In the genomic region with DNA sequence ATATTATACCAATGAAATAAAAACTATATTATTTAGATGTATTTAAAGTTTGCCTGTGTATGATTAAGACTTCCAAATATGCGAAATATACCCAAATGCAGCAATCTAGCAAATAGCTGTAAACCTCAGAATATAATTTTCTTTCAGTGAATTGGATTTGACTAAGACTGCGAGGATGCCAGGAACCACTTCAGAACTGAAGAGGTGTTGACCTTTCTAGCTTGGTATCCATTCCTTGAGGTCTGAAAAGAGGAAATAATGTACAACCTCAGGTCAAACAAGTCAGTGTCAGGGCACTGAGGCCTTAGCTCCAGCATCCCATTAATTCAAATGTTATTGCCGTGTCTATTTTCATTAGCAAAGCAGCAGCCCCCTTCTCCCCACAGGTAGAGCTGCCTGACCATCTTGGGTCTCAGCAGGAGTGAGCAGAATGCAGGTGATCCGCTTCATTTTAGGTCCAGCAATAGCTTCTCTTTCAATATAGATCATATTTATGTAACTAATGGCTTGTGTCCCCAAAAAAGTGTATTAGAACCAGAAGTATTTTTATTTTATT, we compare ENCODE assay signal across 33 cellular contexts.
DNase-seq lines count a peak whose midpoint lies in the region; ATAC-seq and TF ChIP-seq lines count a peak whose summit lies in the region.
"Had no signal": no experiment of that assay in that cellular context is flagged by ENCODE, and none has a peak within 500 bp of the region (broad histone marks: within the 10 kb centered on the region; RNA-seq: fewer than 3 reads in every experiment).

No MANE protein-coding gene starts in this region.

- peaks cover 5% of the 10 kb centered on the region for H3K36me3 Mint-ChIP-seq in nephron progenitor cell (ENCODE audit: low read depth)

- peak overlapping the region; percentile 64 for H3K27ac Mint-ChIP-seq in nephron progenitor cell
- H3K27ac Mint-ChIP-seq: activated CD4-positive, alpha-beta T cell treated with anti-CD3 and anti-CD28 coated beads for 36 hours; activated CD8-positive, alpha-beta T cell treated with anti-CD3 and anti-CD28 coated beads for 36 hours; activated naive CD4-positive, alpha-beta T cell treated with anti-CD3 and anti-CD28 coated beads for 36 hours; activated T-helper 1 cell treated with anti-CD3 and anti-CD28 coated beads, Interleukin-12 subunit alpha, Interleukin-12 subunit beta, Interleukin-2, Interleukin-4 antibody, amounts not matched to agents 30 ng/mL and 10 ng/mL and 1 ng/mL, durations not matched to agents 14 hours and 24 hours and 36 hours; H9; T-helper 2 cell treated with Interferon-gamma antibody and Interleukin-4, amounts not matched to agents 5 μg/mL and 100 μg/mL, for 36 hours had no signal

- no peaks in the 10 kb centered on the region for H3K9me3 Mint-ChIP-seq in nephron progenitor cell
- H3K9me3 Mint-ChIP-seq: activated CD8-positive, alpha-beta T cell treated with anti-CD3 and anti-CD28 coated beads for 36 hours; activated naive CD4-positive, alpha-beta T cell treated with anti-CD3 and anti-CD28 coated beads for 36 hours; activated T-helper 1 cell treated with anti-CD3 and anti-CD28 coated beads, Interleukin-12 subunit alpha, Interleukin-12 subunit beta, Interleukin-2, Interleukin-4 antibody, amounts not matched to agents 30 ng/mL and 10 ng/mL and 1 ng/mL, durations not matched to agents 14 hours and 24 hours and 36 hours; H9; naive thymus-derived CD8-positive, alpha-beta T cell; T-helper 2 cell treated with Interferon-gamma antibody and Interleukin-4, amounts not matched to agents 5 μg/mL and 100 μg/mL, for 36 hours had no signal

- in situ Hi-C loops in GM23248 (cut with MboI), result no loop called here

- H3K27ac ChIP-seq in GM23248 (no peak overlapping the region), adrenal gland (no peak overlapping the region)
- H3K27ac ChIP-seq: cardiac muscle cell, gastrocnemius medialis, lower lobe of right lung, psoas muscle had no signal

- no peaks in the 10 kb centered on the region for H3K9me2 ChIP-seq in GM23248 (ENCODE audit: insufficient read depth)

- TF ChIP-seq CTCF in nephron progenitor cell (IDR thresholded peaks at IDR 0.05), result no peak
- TF ChIP-seq CTCF in adrenal gland (IDR thresholded peaks at IDR 0.05), result no peak

- H3K9me3 ChIP-seq in GM23248 (ENCODE audit: low read depth), result no peaks in the 10 kb centered on the region
- H3K9me3 ChIP-seq in adrenal gland (replicated peaks in 1 of 3), result no peaks in the 10 kb centered on the region
- H3K9me3 ChIP-seq: gastrocnemius medialis, lower lobe of right lung, psoas muscle had no signal

- WGBS in GM23248 (ENCODE audit: low coverage in 1 of 2, low lambda C conversion rate in 2 of 2, missing lambda C conversion rate in 2 of 2), 2 experiments, result 97 to 98% methylated on average over 4 of the region's 4 CpGs
- 96 to 98% (median 97%) methylated on average over 4 of the region's 4 CpGs for WGBS in adrenal gland, 4 donors

- peak overlapping the region; percentile 19 for H3K4me2 ChIP-seq in GM23248 (ENCODE audit: unreplicated experiment)

- no peak overlapping the region for H3K4me3 ChIP-seq in GM23248
- H3K4me3 ChIP-seq in adrenal gland, result no peak overlapping the region
- H3K4me3 ChIP-seq: cardiac muscle cell, gastrocnemius medialis, lower lobe of right lung, psoas muscle had no signal

- H3K36me3 ChIP-seq in GM23248 (ENCODE audit: low read depth) (no peaks in the 10 kb centered on the region), adrenal gland (replicated peaks in 1 of 2) (no peaks in the 10 kb centered on the region)
- H3K36me3 ChIP-seq: cardiac muscle cell, gastrocnemius medialis, lower lobe of right lung had no signal

- H4K20me1 ChIP-seq in GM23248 (ENCODE audit: insufficient read depth), result no peaks in the 10 kb centered on the region

- ATAC-seq in GM19395 (IDR thresholded peaks at IDR 0.05; ENCODE audit: unreplicated experiment) (no peak), GM21526 (IDR thresholded peaks at IDR 0.05; ENCODE audit: low FRiP score, unreplicated experiment) (no peak)
- ATAC-seq: activated CD4-positive, alpha-beta T cell treated with anti-CD3 and anti-CD28 coated beads for 36 hours; activated CD8-positive, alpha-beta T cell treated with anti-CD3 and anti-CD28 coated beads for 36 hours; esophagus mucosa; gastrocnemius medialis; HepG2; naive thymus-derived CD8-positive, alpha-beta T cell; psoas muscle; Right ventricle myocardium inferior had no signal

- no peaks in the 10 kb centered on the region for H3F3A ChIP-seq in GM23248 (ENCODE audit: insufficient read depth)

- H3K4me1 ChIP-seq in GM23248 (ENCODE audit: insufficient read depth) (peaks cover 12% of the 10 kb centered on the region; the same call in 1 of the 2 replicates), adrenal gland (replicated peaks in 1 of 2) (no peaks in the 10 kb centered on the region)
- H3K4me1 ChIP-seq: lower lobe of right lung, psoas muscle had no signal

- no peak overlapping the region for H3K4me3 Mint-ChIP-seq in nephron progenitor cell
- H3K4me3 Mint-ChIP-seq: activated CD4-positive, alpha-beta T cell treated with anti-CD3 and anti-CD28 coated beads for 36 hours; activated CD8-positive, alpha-beta T cell treated with anti-CD3 and anti-CD28 coated beads for 36 hours; activated naive CD4-positive, alpha-beta T cell treated with anti-CD3 and anti-CD28 coated beads for 36 hours; activated T-helper 1 cell treated with anti-CD3 and anti-CD28 coated beads, Interleukin-12 subunit alpha, Interleukin-12 subunit beta, Interleukin-2, Interleukin-4 antibody, amounts not matched to agents 30 ng/mL and 10 ng/mL and 1 ng/mL, durations not matched to agents 14 hours and 24 hours and 36 hours; H9; naive thymus-derived CD8-positive, alpha-beta T cell; T-helper 2 cell treated with Interferon-gamma antibody and Interleukin-4, amounts not matched to agents 5 μg/mL and 100 μg/mL, for 36 hours had no signal

- peaks cover 17% of the 10 kb centered on the region for H3K4me1 Mint-ChIP-seq in nephron progenitor cell
- H3K4me1 Mint-ChIP-seq: activated CD4-positive, alpha-beta T cell treated with anti-CD3 and anti-CD28 coated beads for 36 hours; naive thymus-derived CD8-positive, alpha-beta T cell had no signal

- no peak overlapping the region for H3K9ac ChIP-seq in GM23248

- H3K27me3 Mint-ChIP-seq in nephron progenitor cell (ENCODE audit: low read depth, poor library complexity), result no peaks in the 10 kb centered on the region
- H3K27me3 Mint-ChIP-seq: activated CD4-positive, alpha-beta T cell treated with anti-CD3 and anti-CD28 coated beads for 36 hours; activated CD8-positive, alpha-beta T cell treated with anti-CD3 and anti-CD28 coated beads for 36 hours; naive thymus-derived CD8-positive, alpha-beta T cell had no signal

- 0 out of 2 replicates have a peak, but pooled peaks cover 25% of the 10 kb centered on the region for H3K79me2 ChIP-seq in GM23248 (ENCODE audit: insufficient read depth)

- intact Hi-C loops in adrenal gland (cut with DNase I), result no loop called here

- TF ChIP-seq POLR2A in adrenal gland (IDR thresholded peaks at IDR 0.05), result no peak

- DNase-seq in DMS53 treated with DMSO at 0.1 percent for 48 hours (lab: John Stamatoyannopoulos, UW; ENCODE audit: unreplicated experiment), result peak; percentile 3
- peak; percentile 35 for DNase-seq in GM23248
- DNase-seq in astrocyte of the hippocampus (ENCODE audit: low read depth, low spot score), result peak; percentile 55
- DNase-seq in nephron progenitor cell, result no peak
- DNase-seq in HPDE6-E6E7 (ENCODE audit: extremely low spot score), result no peak
- DNase-seq in adrenal gland, result no peak
- DNase-seq: activated CD4-positive, alpha-beta T cell treated with anti-CD3 and anti-CD28 coated beads for 36 hours; activated CD8-positive, alpha-beta memory T cell treated with anti-CD3 and anti-CD28 coated beads, Interleukin-2, amount 50 U/mL, for 48 hours; activated CD8-positive, alpha-beta T cell treated with anti-CD3 and anti-CD28 coated beads for 36 hours; activated naive CD4-positive, alpha-beta T cell treated with anti-CD3 and anti-CD28 coated beads for 36 hours; amygdala; DMS153; gastrocnemius medialis; GF-D8; H9; Karpas-422; kidney glomerular epithelial cell; lower lobe of right lung; naive thymus-derived CD8-positive, alpha-beta T cell; NCI-H1417 treated with DMSO at 0.1 percent for 48 hours; NCI-H2081 treated with DMSO at 0.1 percent for 48 hours; occipital lobe; psoas muscle; stimulated activated CD4-positive, alpha-beta T cell treated with anti-CD3 and anti-CD28 coated beads, Interleukin-4, amount 100 ng/mL, for 24 hours; trophoblast cell had no signal

- no peak overlapping the region for H2AFZ ChIP-seq in GM23248

- H3K27me3 ChIP-seq in GM23248 (replicated peaks; ENCODE audit: insufficient read depth) (no peaks in the 10 kb centered on the region), adrenal gland (no peaks in the 10 kb centered on the region)
- H3K27me3 ChIP-seq: cardiac muscle cell, gastrocnemius medialis had no signal

Comparison
In these comparisons a context has a peak if more than half of its experiments do, and no peak if none do; other contexts are left out.
1. DNase-seq: peak in DMS53 treated with DMSO at 0.1 percent for 48 hours (single experiment), GM23248 (single experiment) and astrocyte of the hippocampus (single experiment); none in nephron progenitor cell (single experiment), HPDE6-E6E7 (single experiment) and adrenal gland (0 of 7).